ENCODE assay signal across 2 cellular contexts in the genomic region with DNA sequence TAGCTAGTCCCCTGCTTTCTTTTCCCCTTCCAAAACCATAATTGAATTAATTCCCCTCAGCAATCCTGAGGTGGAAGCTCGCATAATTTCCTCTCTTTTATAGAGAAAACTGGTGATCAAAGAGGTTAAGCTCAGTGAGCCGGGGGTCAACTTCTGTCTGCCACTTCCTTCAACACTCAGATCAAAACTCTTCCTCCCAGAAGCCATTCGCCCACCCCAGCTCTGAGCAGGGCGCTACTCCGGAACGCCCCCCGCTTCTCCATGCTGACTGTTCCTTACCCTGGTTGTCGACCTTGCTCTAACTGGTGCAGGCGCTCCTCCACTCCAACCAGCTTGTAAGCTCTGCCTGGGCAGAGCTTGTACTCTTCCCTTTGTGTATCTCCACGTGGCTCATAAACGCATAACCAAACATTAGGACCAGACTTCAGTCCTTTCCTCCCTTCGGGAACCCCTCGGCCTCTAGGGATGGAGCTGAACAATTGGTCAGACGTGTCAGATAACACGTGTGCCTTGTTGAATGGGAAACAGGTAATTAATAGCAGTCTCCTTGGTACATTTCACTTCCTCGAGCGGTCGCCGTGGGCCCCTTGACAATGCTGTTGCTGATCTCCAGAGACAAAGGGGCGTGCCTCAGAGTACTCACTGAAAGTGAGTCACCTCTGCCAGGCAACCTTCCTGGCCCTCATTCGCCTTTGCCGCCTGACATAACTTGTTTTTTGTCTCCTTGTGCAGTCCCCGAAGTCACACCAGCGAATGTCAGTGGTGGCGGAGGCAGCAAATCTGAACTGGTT.
TF ChIP-seq lines count a peak whose summit lies in the region.

No MANE protein-coding gene starts in this region.

TF ChIP-seq in GM23338, 12 proteins besides CTCF, POLR2A, EP300 and RAD21 (continued from another document):
- TF ChIP-seq, protein P1, sequence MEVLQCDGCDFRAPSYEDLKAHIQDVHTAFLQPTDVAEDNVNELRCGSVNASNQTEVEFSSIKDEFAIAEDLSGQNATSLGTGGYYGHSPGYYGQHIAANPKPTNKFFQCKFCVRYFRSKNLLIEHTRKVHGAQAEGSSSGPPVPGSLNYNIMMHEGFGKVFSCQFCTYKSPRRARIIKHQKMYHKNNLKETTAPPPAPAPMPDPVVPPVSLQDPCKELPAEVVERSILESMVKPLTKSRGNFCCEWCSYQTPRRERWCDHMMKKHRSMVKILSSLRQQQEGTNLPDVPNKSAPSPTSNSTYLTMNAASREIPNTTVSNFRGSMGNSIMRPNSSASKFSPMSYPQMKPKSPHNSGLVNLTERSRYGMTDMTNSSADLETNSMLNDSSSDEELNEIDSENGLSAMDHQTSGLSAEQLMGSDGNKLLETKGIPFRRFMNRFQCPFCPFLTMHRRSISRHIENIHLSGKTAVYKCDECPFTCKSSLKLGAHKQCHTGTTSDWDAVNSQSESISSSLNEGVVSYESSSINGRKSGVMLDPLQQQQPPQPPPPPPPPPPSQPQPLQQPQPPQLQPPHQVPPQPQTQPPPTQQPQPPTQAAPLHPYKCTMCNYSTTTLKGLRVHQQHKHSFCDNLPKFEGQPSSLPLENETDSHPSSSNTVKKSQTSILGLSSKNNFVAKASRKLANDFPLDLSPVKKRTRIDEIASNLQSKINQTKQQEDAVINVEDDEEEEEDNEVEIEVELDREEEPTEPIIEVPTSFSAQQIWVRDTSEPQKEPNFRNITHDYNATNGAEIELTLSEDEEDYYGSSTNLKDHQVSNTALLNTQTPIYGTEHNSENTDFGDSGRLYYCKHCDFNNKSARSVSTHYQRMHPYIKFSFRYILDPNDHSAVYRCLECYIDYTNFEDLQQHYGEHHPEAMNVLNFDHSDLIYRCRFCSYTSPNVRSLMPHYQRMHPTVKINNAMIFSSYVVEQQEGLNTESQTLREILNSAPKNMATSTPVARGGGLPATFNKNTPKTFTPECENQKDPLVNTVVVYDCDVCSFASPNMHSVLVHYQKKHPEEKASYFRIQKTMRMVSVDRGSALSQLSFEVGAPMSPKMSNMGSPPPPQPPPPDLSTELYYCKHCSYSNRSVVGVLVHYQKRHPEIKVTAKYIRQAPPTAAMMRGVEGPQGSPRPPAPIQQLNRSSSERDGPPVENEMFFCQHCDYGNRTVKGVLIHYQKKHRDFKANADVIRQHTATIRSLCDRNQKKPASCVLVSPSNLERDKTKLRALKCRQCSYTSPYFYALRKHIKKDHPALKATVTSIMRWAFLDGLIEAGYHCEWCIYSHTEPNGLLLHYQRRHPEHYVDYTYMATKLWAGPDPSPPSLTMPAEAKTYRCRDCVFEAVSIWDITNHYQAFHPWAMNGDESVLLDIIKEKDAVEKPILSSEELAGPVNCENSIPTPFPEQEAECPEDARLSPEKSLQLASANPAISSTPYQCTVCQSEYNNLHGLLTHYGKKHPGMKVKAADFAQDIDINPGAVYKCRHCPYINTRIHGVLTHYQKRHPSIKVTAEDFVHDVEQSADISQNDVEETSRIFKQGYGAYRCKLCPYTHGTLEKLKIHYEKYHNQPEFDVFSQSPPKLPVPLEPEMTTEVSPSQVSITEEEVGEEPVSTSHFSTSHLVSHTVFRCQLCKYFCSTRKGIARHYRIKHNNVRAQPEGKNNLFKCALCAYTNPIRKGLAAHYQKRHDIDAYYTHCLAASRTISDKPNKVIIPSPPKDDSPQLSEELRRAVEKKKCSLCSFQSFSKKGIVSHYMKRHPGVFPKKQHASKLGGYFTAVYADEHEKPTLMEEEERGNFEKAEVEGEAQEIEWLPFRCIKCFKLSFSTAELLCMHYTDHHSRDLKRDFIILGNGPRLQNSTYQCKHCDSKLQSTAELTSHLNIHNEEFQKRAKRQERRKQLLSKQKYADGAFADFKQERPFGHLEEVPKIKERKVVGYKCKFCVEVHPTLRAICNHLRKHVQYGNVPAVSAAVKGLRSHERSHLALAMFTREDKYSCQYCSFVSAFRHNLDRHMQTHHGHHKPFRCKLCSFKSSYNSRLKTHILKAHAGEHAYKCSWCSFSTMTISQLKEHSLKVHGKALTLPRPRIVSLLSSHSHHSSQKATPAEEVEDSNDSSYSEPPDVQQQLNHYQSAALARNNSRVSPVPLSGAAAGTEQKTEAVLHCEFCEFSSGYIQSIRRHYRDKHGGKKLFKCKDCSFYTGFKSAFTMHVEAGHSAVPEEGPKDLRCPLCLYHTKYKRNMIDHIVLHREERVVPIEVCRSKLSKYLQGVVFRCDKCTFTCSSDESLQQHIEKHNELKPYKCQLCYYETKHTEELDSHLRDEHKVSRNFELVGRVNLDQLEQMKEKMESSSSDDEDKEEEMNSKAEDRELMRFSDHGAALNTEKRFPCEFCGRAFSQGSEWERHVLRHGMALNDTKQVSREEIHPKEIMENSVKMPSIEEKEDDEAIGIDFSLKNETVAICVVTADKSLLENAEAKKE (CRISPR knock-in tag; IDR thresholded peaks at IDR 0.05): no peak
- TF ChIP-seq EZH2 (IDR thresholded peaks at IDR 0.05; ENCODE audit: low read depth, unreplicated experiment) (no peak), CREB1 (CRISPR knock-in tag; IDR thresholded peaks at IDR 0.05; ENCODE audit: low read depth) (no peak), NANOG (IDR thresholded peaks at IDR 0.05; ENCODE audit: borderline replicate concordance) (no peak), EZH2phosphoT487 (IDR thresholded peaks at IDR 0.05; ENCODE audit: unreplicated experiment) (no peak)
- TF ChIP-seq, protein P2, sequence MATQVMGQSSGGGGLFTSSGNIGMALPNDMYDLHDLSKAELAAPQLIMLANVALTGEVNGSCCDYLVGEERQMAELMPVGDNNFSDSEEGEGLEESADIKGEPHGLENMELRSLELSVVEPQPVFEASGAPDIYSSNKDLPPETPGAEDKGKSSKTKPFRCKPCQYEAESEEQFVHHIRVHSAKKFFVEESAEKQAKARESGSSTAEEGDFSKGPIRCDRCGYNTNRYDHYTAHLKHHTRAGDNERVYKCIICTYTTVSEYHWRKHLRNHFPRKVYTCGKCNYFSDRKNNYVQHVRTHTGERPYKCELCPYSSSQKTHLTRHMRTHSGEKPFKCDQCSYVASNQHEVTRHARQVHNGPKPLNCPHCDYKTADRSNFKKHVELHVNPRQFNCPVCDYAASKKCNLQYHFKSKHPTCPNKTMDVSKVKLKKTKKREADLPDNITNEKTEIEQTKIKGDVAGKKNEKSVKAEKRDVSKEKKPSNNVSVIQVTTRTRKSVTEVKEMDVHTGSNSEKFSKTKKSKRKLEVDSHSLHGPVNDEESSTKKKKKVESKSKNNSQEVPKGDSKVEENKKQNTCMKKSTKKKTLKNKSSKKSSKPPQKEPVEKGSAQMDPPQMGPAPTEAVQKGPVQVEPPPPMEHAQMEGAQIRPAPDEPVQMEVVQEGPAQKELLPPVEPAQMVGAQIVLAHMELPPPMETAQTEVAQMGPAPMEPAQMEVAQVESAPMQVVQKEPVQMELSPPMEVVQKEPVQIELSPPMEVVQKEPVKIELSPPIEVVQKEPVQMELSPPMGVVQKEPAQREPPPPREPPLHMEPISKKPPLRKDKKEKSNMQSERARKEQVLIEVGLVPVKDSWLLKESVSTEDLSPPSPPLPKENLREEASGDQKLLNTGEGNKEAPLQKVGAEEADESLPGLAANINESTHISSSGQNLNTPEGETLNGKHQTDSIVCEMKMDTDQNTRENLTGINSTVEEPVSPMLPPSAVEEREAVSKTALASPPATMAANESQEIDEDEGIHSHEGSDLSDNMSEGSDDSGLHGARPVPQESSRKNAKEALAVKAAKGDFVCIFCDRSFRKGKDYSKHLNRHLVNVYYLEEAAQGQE (IDR thresholded peaks at IDR 0.05; ENCODE audit: unreplicated experiment): no peak

TF ChIP-seq in WTC11, 78 proteins besides CTCF, POLR2A, EP300 and RAD21 (continued from another document):
- TF ChIP-seq, protein P3, sequence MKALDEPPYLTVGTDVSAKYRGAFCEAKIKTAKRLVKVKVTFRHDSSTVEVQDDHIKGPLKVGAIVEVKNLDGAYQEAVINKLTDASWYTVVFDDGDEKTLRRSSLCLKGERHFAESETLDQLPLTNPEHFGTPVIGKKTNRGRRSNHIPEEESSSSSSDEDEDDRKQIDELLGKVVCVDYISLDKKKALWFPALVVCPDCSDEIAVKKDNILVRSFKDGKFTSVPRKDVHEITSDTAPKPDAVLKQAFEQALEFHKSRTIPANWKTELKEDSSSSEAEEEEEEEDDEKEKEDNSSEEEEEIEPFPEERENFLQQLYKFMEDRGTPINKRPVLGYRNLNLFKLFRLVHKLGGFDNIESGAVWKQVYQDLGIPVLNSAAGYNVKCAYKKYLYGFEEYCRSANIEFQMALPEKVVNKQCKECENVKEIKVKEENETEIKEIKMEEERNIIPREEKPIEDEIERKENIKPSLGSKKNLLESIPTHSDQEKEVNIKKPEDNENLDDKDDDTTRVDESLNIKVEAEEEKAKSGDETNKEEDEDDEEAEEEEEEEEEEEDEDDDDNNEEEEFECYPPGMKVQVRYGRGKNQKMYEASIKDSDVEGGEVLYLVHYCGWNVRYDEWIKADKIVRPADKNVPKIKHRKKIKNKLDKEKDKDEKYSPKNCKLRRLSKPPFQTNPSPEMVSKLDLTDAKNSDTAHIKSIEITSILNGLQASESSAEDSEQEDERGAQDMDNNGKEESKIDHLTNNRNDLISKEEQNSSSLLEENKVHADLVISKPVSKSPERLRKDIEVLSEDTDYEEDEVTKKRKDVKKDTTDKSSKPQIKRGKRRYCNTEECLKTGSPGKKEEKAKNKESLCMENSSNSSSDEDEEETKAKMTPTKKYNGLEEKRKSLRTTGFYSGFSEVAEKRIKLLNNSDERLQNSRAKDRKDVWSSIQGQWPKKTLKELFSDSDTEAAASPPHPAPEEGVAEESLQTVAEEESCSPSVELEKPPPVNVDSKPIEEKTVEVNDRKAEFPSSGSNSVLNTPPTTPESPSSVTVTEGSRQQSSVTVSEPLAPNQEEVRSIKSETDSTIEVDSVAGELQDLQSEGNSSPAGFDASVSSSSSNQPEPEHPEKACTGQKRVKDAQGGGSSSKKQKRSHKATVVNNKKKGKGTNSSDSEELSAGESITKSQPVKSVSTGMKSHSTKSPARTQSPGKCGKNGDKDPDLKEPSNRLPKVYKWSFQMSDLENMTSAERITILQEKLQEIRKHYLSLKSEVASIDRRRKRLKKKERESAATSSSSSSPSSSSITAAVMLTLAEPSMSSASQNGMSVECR (CRISPR knock-in tag; IDR thresholded peaks at IDR 0.05; ENCODE audit: borderline replicate concordance): no peak
- no peak for TF ChIP-seq JAZF1 (CRISPR knock-in tag; IDR thresholded peaks at IDR 0.05)
- no peak for TF ChIP-seq ZNF423 (CRISPR knock-in tag; IDR thresholded peaks at IDR 0.05)
- TF ChIP-seq ZNF138 (CRISPR knock-in tag; conservative IDR thresholded peaks at IDR 0.05): no peak
- TF ChIP-seq, protein P4, sequence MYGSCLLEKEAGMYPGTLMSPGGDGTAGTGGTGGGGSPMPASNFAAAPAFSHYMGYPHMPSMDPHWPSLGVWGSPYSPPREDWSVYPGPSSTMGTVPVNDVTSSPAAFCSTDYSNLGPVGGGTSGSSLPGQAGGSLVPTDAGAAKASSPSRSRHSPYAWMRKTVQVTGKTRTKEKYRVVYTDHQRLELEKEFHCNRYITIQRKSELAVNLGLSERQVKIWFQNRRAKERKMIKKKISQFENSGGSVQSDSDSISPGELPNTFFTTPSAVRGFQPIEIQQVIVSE (CRISPR knock-in tag; IDR thresholded peaks at IDR 0.05; ENCODE audit: borderline replicate concordance): no peak
- TF ChIP-seq ZNF219 (CRISPR knock-in tag; IDR thresholded peaks at IDR 0.05; ENCODE audit: borderline replicate concordance): no peak
- TF ChIP-seq, protein P5, sequence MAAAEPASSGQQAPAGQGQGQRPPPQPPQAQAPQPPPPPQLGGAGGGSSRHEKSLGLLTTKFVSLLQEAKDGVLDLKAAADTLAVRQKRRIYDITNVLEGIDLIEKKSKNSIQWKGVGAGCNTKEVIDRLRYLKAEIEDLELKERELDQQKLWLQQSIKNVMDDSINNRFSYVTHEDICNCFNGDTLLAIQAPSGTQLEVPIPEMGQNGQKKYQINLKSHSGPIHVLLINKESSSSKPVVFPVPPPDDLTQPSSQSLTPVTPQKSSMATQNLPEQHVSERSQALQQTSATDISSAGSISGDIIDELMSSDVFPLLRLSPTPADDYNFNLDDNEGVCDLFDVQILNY (CRISPR knock-in tag; IDR thresholded peaks at IDR 0.05): no peak
- TF ChIP-seq EMX1 (CRISPR knock-in tag; IDR thresholded peaks at IDR 0.05): no peak
- TF ChIP-seq ZBTB21 (CRISPR knock-in tag; IDR thresholded peaks at IDR 0.05; ENCODE audit: borderline replicate concordance): no peak
- TF ChIP-seq, protein P6, sequence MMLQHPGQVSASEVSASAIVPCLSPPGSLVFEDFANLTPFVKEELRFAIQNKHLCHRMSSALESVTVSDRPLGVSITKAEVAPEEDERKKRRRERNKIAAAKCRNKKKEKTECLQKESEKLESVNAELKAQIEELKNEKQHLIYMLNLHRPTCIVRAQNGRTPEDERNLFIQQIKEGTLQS (CRISPR knock-in tag; conservative IDR thresholded peaks at IDR 0.05): no peak
- TF ChIP-seq OVOL2 (CRISPR knock-in tag; IDR thresholded peaks at IDR 0.05; ENCODE audit: borderline replicate concordance): no peak
- no peak for TF ChIP-seq ATF1 (CRISPR knock-in tag; IDR thresholded peaks at IDR 0.05)
- no peak for TF ChIP-seq ESRRA (CRISPR knock-in tag; IDR thresholded peaks at IDR 0.05; ENCODE audit: borderline replicate concordance)
- TF ChIP-seq, protein P7, sequence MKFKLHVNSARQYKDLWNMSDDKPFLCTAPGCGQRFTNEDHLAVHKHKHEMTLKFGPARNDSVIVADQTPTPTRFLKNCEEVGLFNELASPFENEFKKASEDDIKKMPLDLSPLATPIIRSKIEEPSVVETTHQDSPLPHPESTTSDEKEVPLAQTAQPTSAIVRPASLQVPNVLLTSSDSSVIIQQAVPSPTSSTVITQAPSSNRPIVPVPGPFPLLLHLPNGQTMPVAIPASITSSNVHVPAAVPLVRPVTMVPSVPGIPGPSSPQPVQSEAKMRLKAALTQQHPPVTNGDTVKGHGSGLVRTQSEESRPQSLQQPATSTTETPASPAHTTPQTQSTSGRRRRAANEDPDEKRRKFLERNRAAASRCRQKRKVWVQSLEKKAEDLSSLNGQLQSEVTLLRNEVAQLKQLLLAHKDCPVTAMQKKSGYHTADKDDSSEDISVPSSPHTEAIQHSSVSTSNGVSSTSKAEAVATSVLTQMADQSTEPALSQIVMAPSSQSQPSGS (CRISPR knock-in tag; IDR thresholded peaks at IDR 0.05; ENCODE audit: borderline replicate concordance, low read depth): no peak
- no peak for TF ChIP-seq KAT7 (CRISPR knock-in tag; IDR thresholded peaks at IDR 0.05; ENCODE audit: borderline replicate concordance)
TF ChIP-seq in WTC11: peak in this region for 0.
